ENCODE assay signal across 1 cellular context in genomic region chr4:80007745-80008149, GRCh38.
TF ChIP-seq lines count a peak whose summit lies in the region.

No MANE protein-coding gene starts in this region.

TF ChIP-seq in SK-N-SH, 30 proteins besides CTCF, POLR2A, EP300 and RAD21 (continued from another document):
- TF ChIP-seq SIN3A (IDR thresholded peaks at IDR 0.05; ENCODE audit: borderline replicate concordance, low read depth, low read length): no peak
- TF ChIP-seq FOXJ3 (CRISPR knock-in tag; IDR thresholded peaks at IDR 0.05): no peak
- no peak for TF ChIP-seq GATA2 (CRISPR knock-in tag; IDR thresholded peaks at IDR 0.05)
- no peak for TF ChIP-seq IRF3 (IDR thresholded peaks at IDR 0.05; ENCODE audit: low read depth, low read length)
- no peak for TF ChIP-seq NRF1 (IDR thresholded peaks at IDR 0.05; ENCODE audit: low read depth, low read length)
- no peak for TF ChIP-seq EZH2phosphoT487 (IDR thresholded peaks at IDR 0.05; ENCODE audit: borderline replicate concordance, low read depth)
- TF ChIP-seq YY1 (IDR thresholded peaks at IDR 0.05; ENCODE audit: low read depth): no peak
